17 cellular contexts compared by ENCODE assay signal in the genomic region with DNA sequence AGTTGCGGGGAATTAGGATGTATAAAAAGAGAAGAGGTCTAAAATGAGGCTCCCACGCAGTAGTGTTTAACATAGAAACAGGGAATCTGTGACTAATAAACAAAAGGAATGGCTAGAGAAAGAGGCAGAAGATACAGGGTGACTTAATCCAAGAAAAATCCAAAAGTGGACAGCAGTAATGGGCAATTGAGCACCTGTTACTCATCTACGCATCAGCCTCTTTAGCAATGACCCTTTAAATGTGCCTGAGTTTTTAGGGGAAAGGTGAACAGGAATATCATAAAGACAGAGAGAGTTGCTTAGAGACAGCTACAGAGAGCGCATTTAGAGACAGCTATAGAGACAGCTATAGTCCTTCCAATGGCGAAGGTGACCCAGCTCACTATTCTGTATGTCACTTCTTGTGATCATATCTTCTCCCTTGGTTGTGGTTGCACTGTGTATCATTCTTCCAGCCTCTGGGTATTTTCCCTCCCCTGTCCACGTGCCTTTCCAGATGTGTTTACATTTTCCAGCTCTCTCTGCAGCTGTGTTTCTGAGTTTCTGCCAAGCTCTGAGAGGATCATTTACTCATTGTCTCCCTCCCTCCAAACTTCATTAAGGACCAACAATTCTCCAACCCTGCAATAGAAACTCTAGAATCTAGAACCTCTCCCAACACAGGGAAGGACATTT.
DNase-seq lines count a peak whose midpoint lies in the region; ATAC-seq and TF ChIP-seq lines count a peak whose summit lies in the region.
"Had no signal": no experiment of that assay in that cellular context is flagged by ENCODE, and none has a peak within 500 bp of the region (broad histone marks: within the 10 kb centered on the region; RNA-seq: fewer than 3 reads in every experiment).

No MANE protein-coding gene starts in this region.

- peaks cover 24% of the 10 kb centered on the region for H3K4me1 Mint-ChIP-seq in Calu3 (ENCODE audit: low read depth, unreplicated experiment)
- H3K4me1 Mint-ChIP-seq: activated CD4-positive, alpha-beta T cell treated with anti-CD3 and anti-CD28 coated beads, Interleukin-2, amount 10 ng/mL, durations not matched to agents 24 days and 14 days had no signal

- intact Hi-C loops in left ventricle myocardium superior (cut with micrococcal nuclease) (no loop called here), Calu3 (cut with micrococcal nuclease; ENCODE audit: unreplicated experiment) (no loop called here)

- no TSS peak for BruUV-seq in Calu3 (replicated peaks; lab: Mats Ljungman, UMichigan)

- H3K27me3 Mint-ChIP-seq in Calu3 (ENCODE audit: unreplicated experiment), result no peaks in the 10 kb centered on the region
- H3K27me3 Mint-ChIP-seq: activated CD4-positive, alpha-beta T cell treated with anti-CD3 and anti-CD28 coated beads, Interleukin-2, amount 10 ng/mL, durations not matched to agents 24 days and 14 days had no signal

- no peak overlapping the region for H3K4me3 ChIP-seq in right atrium auricular region
- H3K4me3 ChIP-seq: GM12878, spleen, suprapubic skin had no signal

- H3K27ac Mint-ChIP-seq in Calu3 (ENCODE audit: unreplicated experiment), result no peak overlapping the region
- H3K27ac Mint-ChIP-seq: activated CD4-positive, alpha-beta T cell treated with anti-CD3 and anti-CD28 coated beads, Interleukin-2, amount 10 ng/mL, durations not matched to agents 24 days and 14 days; activated T-cell treated with anti-CD3 and anti-CD28 coated beads, Interleukin-2, amount 50 U/mL, for 24 hours; T-helper 2 cell treated with Interferon-gamma antibody and Interleukin-4, amounts not matched to agents 5 μg/mL and 100 μg/mL, for 36 hours had no signal

- H3K27ac ChIP-seq in right atrium auricular region, result peak overlapping the region; percentile 80 to 93
- H3K27ac ChIP-seq: spleen, suprapubic skin had no signal

- ATAC-seq in left ventricle myocardium superior (no peak), HG02798 (IDR thresholded peaks at IDR 0.05; ENCODE audit: poor library complexity, unreplicated experiment) (no peak)
- ATAC-seq: GM12878 had no signal

- DNase-seq in right atrium auricular region (ENCODE audit: low spot score) (no peak), left ventricle myocardium superior (no peak), dedifferentiated amniotic fluid mesenchymal stem cell (ENCODE audit: extremely low spot score) (peak; percentile 69), mucosa of gallbladder (ENCODE audit: low spot score) (peak; percentile 38), middle frontal gyrus (ENCODE audit: extremely low spot score, low spot score) (no peak), Calu3 (no peak), NCI-H146 treated with DMSO at 0.1 percent for 48 hours (lab: John Stamatoyannopoulos, UW; ENCODE audit: unreplicated experiment) (no peak)
- DNase-seq: activated T-cell treated with anti-CD3 and anti-CD28 coated beads, Interleukin-2, amount 50 U/mL, for 24 hours; DMS153; NCI-H1436 treated with DMSO at 0.1 percent for 48 hours; NCI-H69; spleen had no signal

- TF ChIP-seq CTCF in right atrium auricular region (IDR thresholded peaks at IDR 0.05), result no peak
- no peak for TF ChIP-seq CTCF in Calu3 (IDR thresholded peaks at IDR 0.05; ENCODE audit: unreplicated experiment)

- CTCF ChIA-PET in Calu3 (lab: Charles Lee), result interaction anchor here (0.6 kb wide), 1 partner anchor 434 kb away, joined by 4 read pairs; no protein-coding TSS in a partner anchor

- H3K9me3 Mint-ChIP-seq in Calu3 (ENCODE audit: low read depth, unreplicated experiment), result no peaks in the 10 kb centered on the region
- H3K9me3 Mint-ChIP-seq: activated T-cell treated with anti-CD3 and anti-CD28 coated beads, Interleukin-2, amount 50 U/mL, for 24 hours had no signal

- H3K36me3 Mint-ChIP-seq in Calu3 (ENCODE audit: insufficient read depth, unreplicated experiment), result peaks cover 13% of the 10 kb centered on the region

- H3K27me3 ChIP-seq in right atrium auricular region, result no peaks in the 10 kb centered on the region
- H3K27me3 ChIP-seq: spleen, suprapubic skin had no signal

- H3K4me3 Mint-ChIP-seq in Calu3 (ENCODE audit: low read depth, unreplicated experiment), result no peak overlapping the region
- H3K4me3 Mint-ChIP-seq: activated CD4-positive, alpha-beta T cell treated with anti-CD3 and anti-CD28 coated beads, Interleukin-2, amount 10 ng/mL, durations not matched to agents 24 days and 14 days; activated T-cell treated with anti-CD3 and anti-CD28 coated beads, Interleukin-2, amount 50 U/mL, for 24 hours; T-helper 2 cell treated with Interferon-gamma antibody and Interleukin-4, amounts not matched to agents 5 μg/mL and 100 μg/mL, for 36 hours had no signal

- H3K36me3 ChIP-seq in right atrium auricular region, result peaks cover 14% of the 10 kb centered on the region
- H3K36me3 ChIP-seq: spleen, suprapubic skin had no signal

- peaks cover 0 to 23% of the 10 kb centered on the region in 2 donors for H3K4me1 ChIP-seq in right atrium auricular region
- H3K4me1 ChIP-seq: spleen had no signal

- H3K9me3 ChIP-seq in right atrium auricular region, result no peaks in the 10 kb centered on the region
- H3K9me3 ChIP-seq: spleen, suprapubic skin had no signal

Comparison
In these comparisons a context has a peak if more than half of its experiments do, and no peak if none do; other contexts are left out.
1. DNase-seq: peak in dedifferentiated amniotic fluid mesenchymal stem cell (single experiment) and mucosa of gallbladder (single experiment); none in right atrium auricular region (single experiment), left ventricle myocardium superior (single experiment), middle frontal gyrus (single experiment), Calu3 (single experiment) and NCI-H146 treated with DMSO at 0.1 percent for 48 hours (single experiment).